Comparison of ENCODE assay signal across 12 cellular contexts in the genomic region with DNA sequence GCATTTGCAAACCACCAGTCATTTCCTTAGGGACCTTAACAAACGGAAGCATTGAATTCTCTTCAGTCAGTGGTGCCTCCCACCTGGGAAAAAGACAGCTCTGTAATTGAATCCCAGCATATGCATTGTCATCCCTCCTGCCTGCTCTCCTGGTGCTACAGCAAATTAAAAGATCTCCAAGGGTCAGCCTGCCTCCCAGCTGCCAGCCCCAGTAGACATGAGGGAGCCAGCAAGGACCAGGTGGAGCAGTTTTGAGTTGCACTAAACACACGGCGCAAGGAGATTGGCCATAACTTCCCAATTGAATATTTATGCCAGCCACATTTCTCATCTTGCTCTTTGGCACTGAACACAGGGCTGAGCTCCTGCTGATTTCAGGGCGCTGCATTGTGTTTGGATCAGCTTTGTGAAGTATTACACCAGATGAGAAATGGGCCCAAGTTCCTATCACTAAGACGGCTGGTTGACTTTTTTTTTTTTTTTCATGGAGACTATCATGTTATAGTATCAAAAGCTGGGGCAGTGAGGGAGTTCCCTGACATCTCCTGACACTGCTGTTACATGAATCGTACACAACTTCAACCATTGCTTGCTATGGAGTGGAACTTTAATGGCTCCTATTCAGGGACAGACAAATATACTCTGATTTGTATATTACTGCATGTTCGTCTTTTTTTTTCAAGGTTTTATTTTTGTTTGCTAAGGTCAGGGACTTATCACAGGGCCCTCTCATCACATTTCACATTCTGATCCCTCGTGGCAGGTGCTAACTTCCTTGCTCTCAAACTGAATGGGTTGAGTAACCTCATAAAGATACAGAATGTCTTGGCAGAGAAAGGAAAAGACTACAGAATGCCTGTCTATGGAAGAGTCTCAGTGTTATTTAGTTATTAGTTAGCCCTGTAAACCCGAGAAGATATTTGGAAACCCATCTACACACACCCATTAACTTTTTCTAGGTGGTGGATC.
DNase-seq lines count a peak whose midpoint lies in the region; ATAC-seq lines count a peak whose summit lies in the region.
"Had no signal": no experiment of that assay in that cellular context is flagged by ENCODE, and none has a peak within 500 bp of the region (broad histone marks: within the 10 kb centered on the region; RNA-seq: fewer than 3 reads in every experiment).

No MANE protein-coding gene starts in this region.

- peak overlapping the region in 2 of 3 donors; percentile 12 to 46 for H3K4me3 ChIP-seq in skeletal muscle tissue (ENCODE audit: low read length in 3 of 3)
- H3K4me3 ChIP-seq: lung had no signal

- H3K27ac ChIP-seq in skeletal muscle tissue (ENCODE audit: low read depth, low read length) = peak overlapping the region; percentile 81

- ATAC-seq in left ventricle myocardium superior = peak; percentile 60
- no peak for ATAC-seq in GM18517 (IDR thresholded peaks at IDR 0.05; ENCODE audit: unreplicated experiment)

- H3K4me1 ChIP-seq in skeletal muscle tissue (ENCODE audit: control insufficient read depth in 3 of 3, insufficient read depth in 3 of 3, low read length in 3 of 3) = peaks cover 23 to 31% (median 28%) of the 10 kb centered on the region in 3 donors

- peak overlapping the region in 2 of 3 donors; percentile 58 to 60 for H3K9ac ChIP-seq in skeletal muscle tissue (ENCODE audit: low read depth in 1 of 3, low read length in 3 of 3)

- no peaks in the 10 kb centered on the region for H3K9me3 ChIP-seq in skeletal muscle tissue (ENCODE audit: control insufficient read depth in 3 of 3, low read length in 3 of 3)

- H3K36me3 ChIP-seq in skeletal muscle tissue (ENCODE audit: control insufficient read depth in 3 of 3, insufficient read depth in 3 of 3, low read length in 3 of 3) = no peaks in the 10 kb centered on the region

- no peaks in the 10 kb centered on the region for H3K27me3 ChIP-seq in skeletal muscle tissue (ENCODE audit: control insufficient read depth in 3 of 3, insufficient read depth in 3 of 3, low read length in 3 of 3)

- intact Hi-C loops in left ventricle myocardium superior (cut with micrococcal nuclease) = no loop called here

- DNase-seq in NCI-H1092 treated with DMSO at 0.1 percent for 48 hours (lab: John Stamatoyannopoulos, UW) (peak; percentile 65), NCI-H446 treated with DMSO at 0.1 percent for 48 hours (lab: John Stamatoyannopoulos, UW) (peak; percentile 80), left ventricle myocardium superior (no peak), NCI-H1694 treated with DMSO at 0.1 percent for 48 hours (lab: John Stamatoyannopoulos, UW) (no peak), NCI-H345 treated with DMSO at 0.1 percent for 48 hours (lab: John Stamatoyannopoulos, UW; ENCODE audit: unreplicated experiment) (no peak)
- DNase-seq: activated naive CD4-positive, alpha-beta T cell treated with anti-CD3 and anti-CD28 coated beads, Interleukin-2, amount 50 U/mL, for 16 hours; head of caudate nucleus; Kasumi-1; NCI-H526 treated with DMSO at 0.1 percent for 48 hours had no signal

Comparison
In these comparisons a context has a peak if more than half of its experiments do, and no peak if none do; other contexts are left out.
1. DNase-seq: peak in NCI-H1092 treated with DMSO at 0.1 percent for 48 hours (single experiment) and NCI-H446 treated with DMSO at 0.1 percent for 48 hours (single experiment); none in left ventricle myocardium superior (single experiment), NCI-H1694 treated with DMSO at 0.1 percent for 48 hours (single experiment) and NCI-H345 treated with DMSO at 0.1 percent for 48 hours (single experiment).